Comparison of ENCODE assay signal across 11 cellular contexts in the genomic region with DNA sequence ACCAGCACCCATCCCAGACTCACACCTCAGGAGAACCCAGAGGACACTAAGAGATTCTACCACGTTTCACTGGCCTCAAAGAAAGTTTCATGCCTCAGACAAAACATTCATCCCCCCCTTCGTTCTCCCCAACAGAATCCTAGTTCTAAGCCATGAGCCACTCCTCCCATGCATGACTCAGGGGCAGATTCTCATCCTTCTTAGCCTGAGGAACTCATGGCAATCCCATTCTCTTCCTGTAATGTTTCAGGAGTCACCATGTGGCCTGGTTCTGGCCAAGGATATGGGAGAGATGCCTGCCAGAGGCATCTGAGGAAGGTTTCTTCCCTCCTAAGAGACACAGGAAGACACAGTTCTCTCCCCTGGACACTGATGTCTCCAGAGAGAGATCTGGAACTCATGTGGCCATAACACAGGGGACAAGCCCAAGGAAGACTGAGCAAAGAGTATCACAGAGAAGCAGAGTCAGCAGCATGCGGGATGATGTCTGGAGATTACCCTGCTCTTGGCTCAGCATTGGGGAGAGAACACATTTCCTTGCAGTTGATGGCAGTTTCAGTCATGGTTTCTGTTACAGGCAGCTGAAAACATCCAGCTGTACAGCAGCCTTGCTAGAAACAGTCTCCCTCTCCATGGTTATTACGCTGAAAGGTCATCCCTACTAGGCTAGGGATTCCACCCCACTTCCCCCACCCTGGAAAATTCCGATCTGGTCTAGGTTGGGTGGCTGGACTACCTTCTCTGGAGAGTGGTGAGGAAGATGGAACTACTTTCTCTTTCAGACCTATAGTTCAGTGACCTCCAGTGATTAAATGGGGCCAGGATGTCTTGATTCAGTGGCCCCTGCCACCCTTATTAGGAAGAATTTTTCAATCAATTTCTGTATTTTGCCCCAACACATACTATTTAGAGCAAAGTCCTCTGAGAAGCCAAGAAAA.
DNase-seq lines count a peak whose midpoint lies in the region; ATAC-seq and TF ChIP-seq lines count a peak whose summit lies in the region.
"Had no signal": no experiment of that assay in that cellular context is flagged by ENCODE, and none has a peak within 500 bp of the region (broad histone marks: within the 10 kb centered on the region; RNA-seq: fewer than 3 reads in every experiment).

No MANE protein-coding gene starts in this region.

- no peak overlapping the region for H3K9ac ChIP-seq in fibroblast of lung (ENCODE audit: insufficient read depth, low read length)

- no peak overlapping the region for H2AFZ ChIP-seq in fibroblast of lung (ENCODE audit: low read length)
- no peak overlapping the region for H2AFZ ChIP-seq in PC-9

- no peaks in the 10 kb centered on the region for H3K36me3 ChIP-seq in fibroblast of lung (ENCODE audit: control insufficient read depth, insufficient read depth, low read length)
- no peaks in the 10 kb centered on the region for H3K36me3 ChIP-seq in PC-9 (ENCODE audit: low read depth)

- CTCF ChIA-PET in PC-9 (lab: Charles Lee) (no interaction called here), T-cell (lab: Charles Lee) (no interaction called here)

- no TSS peak for BruUV-seq in PC-9 (replicated peaks; lab: Mats Ljungman, UMichigan)

- H3K4me3 ChIP-seq in fibroblast of lung (replicated peaks in 1 of 4; ENCODE audit: control extremely low read depth in 1 of 4, insufficient read depth in 1 of 4, low read depth in 3 of 4, low read length in 4 of 4) (no peak overlapping the region), PC-9 (no peak overlapping the region)

- DNase-seq in fibroblast of lung (ENCODE audit: low read depth in 2 of 2) (peak; percentile 55 to 57), ecto neural progenitor cell (ENCODE audit: low spot score) (no peak), NCI-H146 treated with DMSO at 0.1 percent for 48 hours (lab: John Stamatoyannopoulos, UW; ENCODE audit: unreplicated experiment) (no peak), PC-9 (no peak), T-cell (no peak)
- DNase-seq: activated CD4-positive, alpha-beta T cell treated with anti-CD3 and anti-CD28 coated beads for 36 hours; stimulated activated naive CD8-positive, alpha-beta T cell treated with anti-CD3 and anti-CD28 coated beads, Interleukin-15, amount 100 ng/mL, for 72 hours had no signal

- no peak overlapping the region for H3K27ac Mint-ChIP-seq in T-cell
- H3K27ac Mint-ChIP-seq: activated CD4-positive, alpha-beta T cell treated with anti-CD3 and anti-CD28 coated beads for 36 hours; CD14-positive monocyte; stimulated activated naive CD8-positive, alpha-beta T cell treated with anti-CD3 and anti-CD28 coated beads, Interleukin-15, amount 100 ng/mL, for 72 hours had no signal

- peak overlapping the region; percentile 40 for H3K4me2 ChIP-seq in fibroblast of lung (ENCODE audit: extremely low read depth, insufficient read depth, low read length)
- no peak overlapping the region for H3K4me2 ChIP-seq in PC-9

- H3K27ac ChIP-seq in fibroblast of lung (ENCODE audit: insufficient read depth, low read length) (no peak overlapping the region), PC-9 (no peak overlapping the region)

- intact Hi-C loops in PC-9 (cut with micrococcal nuclease; ENCODE audit: unreplicated experiment) = no loop called here

- H3K27me3 ChIP-seq in fibroblast of lung (ENCODE audit: control insufficient read depth, insufficient read depth, low read length) = no peaks in the 10 kb centered on the region
- H3K27me3 ChIP-seq in PC-9 (ENCODE audit: insufficient read depth, low read depth) = no peaks in the 10 kb centered on the region

- H4K20me1 ChIP-seq in fibroblast of lung (ENCODE audit: control insufficient read depth, extremely low read depth, insufficient read depth, low read length) (no peaks in the 10 kb centered on the region), PC-9 (ENCODE audit: insufficient read depth) (no peaks in the 10 kb centered on the region)

- no peak overlapping the region for H3K4me3 Mint-ChIP-seq in T-cell
- H3K4me3 Mint-ChIP-seq: activated CD4-positive, alpha-beta T cell treated with anti-CD3 and anti-CD28 coated beads for 36 hours; stimulated activated naive CD8-positive, alpha-beta T cell treated with anti-CD3 and anti-CD28 coated beads, Interleukin-15, amount 100 ng/mL, for 72 hours had no signal

- H3K79me2 ChIP-seq in fibroblast of lung (ENCODE audit: control insufficient read depth, insufficient read depth, low read length) (no peaks in the 10 kb centered on the region), PC-9 (ENCODE audit: low read depth) (no peaks in the 10 kb centered on the region)

- H3K27me3 Mint-ChIP-seq in T-cell = peaks cover 7 to 34% of the 10 kb centered on the region in 2 donors

- H3K9me3 Mint-ChIP-seq in T-cell = peaks cover 0 to 4% (median 0%) of the 10 kb centered on the region in 3 donors
- H3K9me3 Mint-ChIP-seq: stimulated activated naive CD8-positive, alpha-beta T cell treated with anti-CD3 and anti-CD28 coated beads, Interleukin-15, amount 100 ng/mL, for 72 hours had no signal

- H3K4me1 ChIP-seq in fibroblast of lung (ENCODE audit: control insufficient read depth, extremely low read depth, insufficient read depth, low read length) (peaks cover 29% of the 10 kb centered on the region), PC-9 (replicated peaks; ENCODE audit: insufficient read depth) (peaks cover 49% of the 10 kb centered on the region)

- POLR2A ChIA-PET in PC-9 (lab: Charles Lee; ENCODE audit: unreplicated experiment) (no interaction called here), T-cell (lab: Charles Lee) (no interaction called here)

- H3K9me3 ChIP-seq in fibroblast of lung (ENCODE audit: control insufficient read depth, insufficient read depth, low read depth, low read length) = no peaks in the 10 kb centered on the region
- no peaks in the 10 kb centered on the region for H3K9me3 ChIP-seq in PC-9 (ENCODE audit: insufficient read depth, low read depth)

- 0 out of 2 replicates have a peak, but pooled peaks cover 2% of the 10 kb centered on the region for H3K9me2 ChIP-seq in PC-9 (ENCODE audit: insufficient read depth)

- TF ChIP-seq CTCF in fibroblast of lung (conservative IDR thresholded peaks at IDR 0.05 in 1 of 2, IDR thresholded peaks at IDR 0.05 in 1 of 2; ENCODE audit: low read depth in 1 of 2, low read length in 2 of 2) (no peak), PC-9 (conservative IDR thresholded peaks at IDR 0.05) (no peak)

- no peaks in the 10 kb centered on the region for H3K4me1 Mint-ChIP-seq in T-cell
- H3K4me1 Mint-ChIP-seq: activated CD4-positive, alpha-beta T cell treated with anti-CD3 and anti-CD28 coated beads for 36 hours; stimulated activated naive CD8-positive, alpha-beta T cell treated with anti-CD3 and anti-CD28 coated beads, Interleukin-15, amount 100 ng/mL, for 72 hours had no signal

- peaks cover 35% of the 10 kb centered on the region for H3F3A ChIP-seq in PC-9 (ENCODE audit: insufficient read depth, low read depth)

- no peaks in the 10 kb centered on the region for H3K36me3 Mint-ChIP-seq in T-cell
- H3K36me3 Mint-ChIP-seq: CD14-positive monocyte had no signal

- ATAC-seq in GM18498 (IDR thresholded peaks at IDR 0.05; ENCODE audit: unreplicated experiment) (peak; percentile 88), GM21528 (IDR thresholded peaks at IDR 0.05; ENCODE audit: low FRiP score, unreplicated experiment) (peak; percentile 83), HG03342 (IDR thresholded peaks at IDR 0.05; ENCODE audit: unreplicated experiment) (peak; percentile 62), T-cell (replicated peaks in 1 of 4) (no peak)
- ATAC-seq: activated CD4-positive, alpha-beta T cell treated with anti-CD3 and anti-CD28 coated beads for 36 hours; stimulated activated naive CD8-positive, alpha-beta T cell treated with anti-CD3 and anti-CD28 coated beads, Interleukin-15, amount 100 ng/mL, for 72 hours had no signal

Comparison
In these comparisons a context has a peak if more than half of its experiments do, and no peak if none do; other contexts are left out.
1. ATAC-seq: peak in GM18498 (single experiment), GM21528 (single experiment) and HG03342 (single experiment); none in T-cell (0 of 4).
2. DNase-seq: peak in fibroblast of lung (2 of 2); none in ecto neural progenitor cell (single experiment), NCI-H146 treated with DMSO at 0.1 percent for 48 hours (single experiment), PC-9 (0 of 2) and T-cell (0 of 34).